ENCODE assay signal across 17 cellular contexts in the genomic region with DNA sequence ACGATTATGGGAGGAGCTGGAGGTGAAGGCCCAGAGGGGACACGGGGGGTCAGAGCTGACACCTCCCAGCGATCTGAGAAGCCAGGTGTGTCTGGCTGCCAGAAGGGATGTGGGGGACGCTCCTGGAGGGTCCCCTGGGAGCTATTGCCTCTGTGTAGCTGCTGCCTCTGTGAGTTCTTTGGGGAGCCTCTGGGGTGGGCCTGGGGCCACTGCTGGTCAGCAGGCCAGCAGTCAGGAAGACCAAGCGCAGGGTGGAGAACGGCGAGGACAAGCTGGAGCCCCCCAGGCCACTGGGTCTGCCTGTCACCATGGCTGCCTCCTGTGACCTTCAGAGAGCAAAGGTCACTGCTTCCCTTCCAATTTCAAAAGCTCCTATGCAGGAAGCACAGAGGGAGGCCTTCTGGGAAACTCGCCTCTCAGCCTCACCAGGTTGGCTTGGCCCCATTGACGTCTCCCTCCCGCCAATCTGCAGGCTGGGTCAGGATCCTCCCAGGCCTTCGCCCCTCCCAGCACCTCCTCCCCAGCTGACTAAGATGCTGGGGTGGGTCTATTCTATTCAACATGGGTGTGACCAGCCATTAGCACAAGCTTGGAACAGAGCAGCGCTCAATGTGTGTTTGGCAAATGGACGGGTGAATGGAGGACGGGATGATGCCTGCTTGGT.
DNase-seq lines count a peak whose midpoint lies in the region; ATAC-seq and TF ChIP-seq lines count a peak whose summit lies in the region.
"Had no signal": no experiment of that assay in that cellular context is flagged by ENCODE, and none has a peak within 500 bp of the region (broad histone marks: within the 10 kb centered on the region; RNA-seq: fewer than 3 reads in every experiment).

No MANE protein-coding gene starts in this region.

- intact Hi-C loops in activated naive CD4-positive, alpha-beta T cell treated with anti-CD3 and anti-CD28 coated beads for 36 hours (cut with micrococcal nuclease), result no loop called here

- H3K36me3 ChIP-seq in neural progenitor cell, result no peaks in the 10 kb centered on the region

- no peak overlapping the region for H3K4me2 ChIP-seq in neural progenitor cell

- H3K9ac ChIP-seq in neural progenitor cell, result no peak overlapping the region

- no peaks in the 10 kb centered on the region for H3K79me2 ChIP-seq in neural progenitor cell (ENCODE audit: low read depth)

- H3K4me3 Mint-ChIP-seq in activated naive CD4-positive, alpha-beta T cell treated with anti-CD3 and anti-CD28 coated beads for 36 hours, result no peak overlapping the region
- no peak overlapping the region for H3K4me3 Mint-ChIP-seq in neural progenitor cell

- DNase-seq in activated naive CD4-positive, alpha-beta T cell treated with anti-CD3 and anti-CD28 coated beads, Interleukin-2, amount 50 U/mL, for 72 hours (ENCODE audit: low spot score in 2 of 2), result no peak
- no peak for DNase-seq in activated naive CD4-positive, alpha-beta T cell treated with anti-CD3 and anti-CD28 coated beads for 36 hours
- DNase-seq in neural progenitor cell (ENCODE audit: low spot score), result no peak
- DNase-seq in HuH-7 (ENCODE audit: low spot score), result no peak
- DNase-seq: KBM-7, MV-4-11, NCI-H1694 treated with DMSO at 0.1 percent for 48 hours, NCI-H2081, NCI-H2227 treated with DMSO at 0.1 percent for 48 hours, NCI-H526 treated with DMSO at 0.1 percent for 48 hours, SHP77 treated with DMSO at 0.1 percent for 48 hours had no signal

- H3K4me1 ChIP-seq in neural progenitor cell, result no peaks in the 10 kb centered on the region

- H3K9me3 ChIP-seq in neural progenitor cell (ENCODE audit: low read depth), result no peaks in the 10 kb centered on the region

- H3K9me3 Mint-ChIP-seq in activated naive CD4-positive, alpha-beta T cell treated with anti-CD3 and anti-CD28 coated beads, Interleukin-2, amount 50 U/mL, for 72 hours, result no peaks in the 10 kb centered on the region
- H3K9me3 Mint-ChIP-seq in activated naive CD4-positive, alpha-beta T cell treated with anti-CD3 and anti-CD28 coated beads for 36 hours, result no peaks in the 10 kb centered on the region
- no peaks in the 10 kb centered on the region for H3K9me3 Mint-ChIP-seq in neural progenitor cell

- H4K20me1 ChIP-seq in neural progenitor cell (ENCODE audit: low read depth), result no peaks in the 10 kb centered on the region

- no peak for ATAC-seq in activated naive CD4-positive, alpha-beta T cell treated with anti-CD3 and anti-CD28 coated beads, Interleukin-2, amount 50 U/mL, for 72 hours
- ATAC-seq in esophagus mucosa (peak; percentile 86), GM21786 (IDR thresholded peaks at IDR 0.05; ENCODE audit: unreplicated experiment) (no peak), GM19324 (IDR thresholded peaks at IDR 0.05; ENCODE audit: low FRiP score, unreplicated experiment) (no peak)
- ATAC-seq: HCT116 had no signal

- H3K27ac Mint-ChIP-seq in activated naive CD4-positive, alpha-beta T cell treated with anti-CD3 and anti-CD28 coated beads, Interleukin-2, amount 50 U/mL, for 72 hours, result peak overlapping the region; percentile 42 to 44
- H3K27ac Mint-ChIP-seq in activated naive CD4-positive, alpha-beta T cell treated with anti-CD3 and anti-CD28 coated beads for 36 hours, result no peak overlapping the region
- H3K27ac Mint-ChIP-seq in neural progenitor cell, result peak overlapping the region; percentile 83

- no peak overlapping the region for H2AFZ ChIP-seq in neural progenitor cell (replicated peaks)

- no peaks in the 10 kb centered on the region for H3F3A ChIP-seq in neural progenitor cell (ENCODE audit: low read depth)

- TF ChIP-seq CTCF in neural progenitor cell (IDR thresholded peaks at IDR 0.05), result no peak

- no peaks in the 10 kb centered on the region for H3K27me3 Mint-ChIP-seq in activated naive CD4-positive, alpha-beta T cell treated with anti-CD3 and anti-CD28 coated beads for 36 hours (ENCODE audit: low read depth)
- peaks cover 7% of the 10 kb centered on the region for H3K27me3 Mint-ChIP-seq in neural progenitor cell (ENCODE audit: insufficient read depth, low read depth)

- no peak overlapping the region for H3K4me3 ChIP-seq in neural progenitor cell

- H3K36me3 Mint-ChIP-seq in activated naive CD4-positive, alpha-beta T cell treated with anti-CD3 and anti-CD28 coated beads, Interleukin-2, amount 50 U/mL, for 72 hours, result no peaks in the 10 kb centered on the region
- no peaks in the 10 kb centered on the region for H3K36me3 Mint-ChIP-seq in activated naive CD4-positive, alpha-beta T cell treated with anti-CD3 and anti-CD28 coated beads for 36 hours (ENCODE audit: low read depth)
- H3K36me3 Mint-ChIP-seq in neural progenitor cell, result no peaks in the 10 kb centered on the region

- no peaks in the 10 kb centered on the region for H3K27me3 ChIP-seq in neural progenitor cell

- H3K27ac ChIP-seq in neural progenitor cell, result no peak overlapping the region
- H3K27ac ChIP-seq: HL-60, RWPE1 had no signal

- no peaks in the 10 kb centered on the region for H3K4me1 Mint-ChIP-seq in activated naive CD4-positive, alpha-beta T cell treated with anti-CD3 and anti-CD28 coated beads for 36 hours (ENCODE audit: low read depth)
- H3K4me1 Mint-ChIP-seq in neural progenitor cell, result peaks cover 19% of the 10 kb centered on the region

- CTCF ChIA-PET in activated naive CD4-positive, alpha-beta T cell treated with anti-CD3 and anti-CD28 coated beads for 36 hours (lab: Charles Lee), result interaction anchor here (0.6 to 0.8 kb wide), 2 partner anchors 12 to 20 kb away, joined by 3 read pairs; no protein-coding TSS in a partner anchor
